1 cellular context compared by ENCODE assay signal in genomic region chr1:8871539-8871935, GRCh38.
TF ChIP-seq lines count a peak whose summit lies in the region.

No MANE protein-coding gene starts in this region.

TF ChIP-seq in K562, 482 proteins besides CTCF, POLR2A, EP300 and RAD21:
- no peak for TF ChIP-seq ZNF589 (CRISPR knock-in tag; IDR thresholded peaks at IDR 0.05; ENCODE audit: low read depth)
- TF ChIP-seq RBFOX2 (IDR thresholded peaks at IDR 0.05; ENCODE audit: low read depth, low read length), result peak; percentile 22; the same call in 1 of the 2 replicates
- TF ChIP-seq FOXA3 (CRISPR knock-in tag; conservative IDR thresholded peaks at IDR 0.05 in 1 of 2, IDR thresholded peaks at IDR 0.05 in 1 of 2), result 0 out of 4 replicates have a peak, but pooled peaks of 1 of the 2 experiments have one; percentile 10
- TF ChIP-seq ZBTB43 (CRISPR knock-in tag; IDR thresholded peaks at IDR 0.05), result 0 out of 2 replicates have a peak, but pooled peaks have one; percentile 62
- 0 out of 2 replicates have a peak, but pooled peaks have one; percentile 21 for TF ChIP-seq FOXK1 (CRISPR knock-in tag; IDR thresholded peaks at IDR 0.05; ENCODE audit: borderline replicate concordance)
- no peak for TF ChIP-seq ZFPM2 (CRISPR knock-in tag; IDR thresholded peaks at IDR 0.05)
- no peak for TF ChIP-seq TEAD2 (tag; IDR thresholded peaks at IDR 0.05)
- TF ChIP-seq HNRNPLL (IDR thresholded peaks at IDR 0.05; ENCODE audit: low read depth, low read length, poor library complexity, severe bottlenecking), result peak; percentile 28
